Comparison of ENCODE assay signal across 1 cellular context in genomic region chr2:167075708-167076107, GRCh38.
DNase-seq lines count a peak whose midpoint lies in the region; ATAC-seq lines count a peak whose summit lies in the region.
"Not testable (repeated sequence)": the region's sequence is repeated elsewhere in the genome, so short reads cannot be mapped to it uniquely, and the experiment has no call there.

No MANE protein-coding gene starts in this region.

- not testable (repeated sequence) for H3K9me3 ChIP-seq in T-helper 17 cell (ENCODE audit: control insufficient read depth, low read length, poor library complexity, severe bottlenecking)

- H3K27ac Mint-ChIP-seq in T-helper 17 cell, result peak overlapping the region; percentile 27

- not testable (repeated sequence) for H3K27me3 Mint-ChIP-seq in T-helper 17 cell

- H3K4me1 Mint-ChIP-seq in T-helper 17 cell, result not testable (repeated sequence)

- not testable (repeated sequence) for DNase-seq in T-helper 17 cell

- H3K4me3 Mint-ChIP-seq in T-helper 17 cell, result not testable (repeated sequence)

- not testable (repeated sequence) for ATAC-seq in T-helper 17 cell

- not testable (repeated sequence) for H3K36me3 Mint-ChIP-seq in T-helper 17 cell (ENCODE audit: low read depth)
